In the genomic region with DNA sequence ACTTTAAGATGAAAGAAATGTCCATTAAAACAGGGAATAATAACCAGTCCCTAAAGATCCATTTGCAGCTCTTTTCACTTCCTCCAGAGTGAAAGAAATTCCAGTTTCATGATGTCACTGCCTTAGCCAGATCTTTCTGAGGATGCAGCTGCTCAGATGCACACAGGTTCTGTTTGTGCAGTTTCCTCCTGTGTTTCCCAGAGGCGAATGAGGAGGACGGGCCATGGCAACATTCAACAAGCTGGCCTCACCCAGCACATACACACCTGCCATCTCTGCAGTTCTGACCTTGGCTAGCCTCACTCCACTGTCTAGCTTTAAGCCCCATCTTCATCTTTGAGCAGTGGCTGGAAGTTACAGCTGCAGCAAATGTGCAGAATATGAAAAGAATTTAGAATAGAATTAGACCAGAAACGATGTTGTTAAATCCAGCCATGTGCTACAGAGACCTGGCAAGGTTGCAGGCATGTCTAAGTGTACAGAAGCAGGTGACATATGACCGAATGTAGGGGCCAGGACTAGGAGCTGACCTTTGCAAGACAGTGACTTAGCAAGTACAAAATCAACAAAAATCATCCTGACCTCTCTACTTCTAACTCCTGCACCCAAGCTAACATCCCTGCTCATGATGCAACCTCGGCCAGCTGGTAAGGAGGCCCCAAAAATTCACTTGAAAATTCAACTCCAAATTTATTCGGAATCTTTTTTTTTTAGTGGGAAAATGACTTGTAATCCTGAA, we compare ENCODE assay signal across 12 cellular contexts. TPM values are rescaled to one million over a fixed set of nuclear protein-coding genes. Genes with fewer than 3 reads are reported as not detected.
DNase-seq lines count a peak whose midpoint lies in the region; ATAC-seq and TF ChIP-seq lines count a peak whose summit lies in the region.
"Had no signal": no experiment of that assay in that cellular context is flagged by ENCODE, and none has a peak within 500 bp of the region (broad histone marks: within the 10 kb centered on the region; RNA-seq: fewer than 3 reads in every experiment).

No MANE protein-coding gene starts in this region.

- TF ChIP-seq CTCF in AG04450 (IDR thresholded peaks at IDR 0.05; ENCODE audit: low read depth, low read length) (no peak), mesothelial cell of epicardium (IDR thresholded peaks at IDR 0.05; ENCODE audit: unreplicated experiment) (no peak)

- no peaks in the 10 kb centered on the region for H3K9me3 ChIP-seq in AG04450 (ENCODE audit: control insufficient read depth, insufficient read depth, low read length)
- H3K9me3 ChIP-seq in effector memory CD4-positive, alpha-beta T cell (ENCODE audit: control insufficient read depth, low read length): no peaks in the 10 kb centered on the region

- H3K36me3 ChIP-seq in effector memory CD4-positive, alpha-beta T cell (ENCODE audit: control insufficient read depth, insufficient read depth, low read length): no peaks in the 10 kb centered on the region
- H3K36me3 ChIP-seq: cardiac muscle cell had no signal

- peak overlapping the region; percentile 95 for H3K27ac Mint-ChIP-seq in mesothelial cell of epicardium
- no peak overlapping the region for H3K27ac Mint-ChIP-seq in immature natural killer cell

- H3K4me1 Mint-ChIP-seq in mesothelial cell of epicardium (peaks cover 17% of the 10 kb centered on the region), immature natural killer cell (no peaks in the 10 kb centered on the region)

- CTCF ChIA-PET in AG04450 (lab: Charles Lee): interaction anchor here (0.9 to 2.7 kb wide), 7 partner anchors 12 to 143 kb away, joined by 3 to 13 read pairs (median 5); a partner anchor contains a TSS

- H3K4me1 ChIP-seq in effector memory CD4-positive, alpha-beta T cell (ENCODE audit: control insufficient read depth, insufficient read depth, low read length, poor library complexity, severe bottlenecking): no peaks in the 10 kb centered on the region

- DNase-seq in AG04450 (ENCODE audit: low read depth, low spot score) (peak; percentile 50), LHCN-M2 (ENCODE audit: low read depth) (peak; percentile 94), dermis blood vessel endothelial cell (peak; percentile 99), mesothelial cell of epicardium (ENCODE audit: low spot score in 2 of 2, unreplicated experiment in 2 of 2) (no peak), immature natural killer cell (no peak), NCI-H524 (lab: John Stamatoyannopoulos, UW) (no peak)
- no peak for DNase-seq in effector memory CD4-positive, alpha-beta T cell
- DNase-seq: activated CD4-positive, alpha-beta T cell treated with anti-CD3 and anti-CD28 coated beads for 48 hours; CD4-positive, alpha-beta memory T cell; NCI-H446 had no signal

- H3K36me3 Mint-ChIP-seq in mesothelial cell of epicardium (no peaks in the 10 kb centered on the region), immature natural killer cell (no peaks in the 10 kb centered on the region)
- H3K36me3 Mint-ChIP-seq: CD4-positive, alpha-beta memory T cell had no signal

- H3K4me3 Mint-ChIP-seq in mesothelial cell of epicardium (no peak overlapping the region), immature natural killer cell (no peak overlapping the region)
- H3K4me3 Mint-ChIP-seq: CD4-positive, alpha-beta memory T cell had no signal

- no peak overlapping the region for H3K4me3 ChIP-seq in AG04450 (ENCODE audit: low read depth, low read length)
- no peak overlapping the region for H3K4me3 ChIP-seq in effector memory CD4-positive, alpha-beta T cell (ENCODE audit: insufficient read depth, low read depth, low read length, poor library complexity, severe bottlenecking)
- H3K4me3 ChIP-seq: cardiac muscle cell had no signal

- ATAC-seq in GM18867 (IDR thresholded peaks at IDR 0.05; ENCODE audit: unreplicated experiment): no peak

- H3K27me3 ChIP-seq in AG04450 (ENCODE audit: control insufficient read depth, insufficient read depth, low read length): no peaks in the 10 kb centered on the region
- no peaks in the 10 kb centered on the region for H3K27me3 ChIP-seq in effector memory CD4-positive, alpha-beta T cell (replicated peaks; ENCODE audit: control insufficient read depth, insufficient read depth, low read length, poor library complexity, severe bottlenecking)
- H3K27me3 ChIP-seq: cardiac muscle cell had no signal

- H3K27ac ChIP-seq in AG04450 (ENCODE audit: low read depth, low read length): peak overlapping the region; percentile 55
- no peak overlapping the region for H3K27ac ChIP-seq in effector memory CD4-positive, alpha-beta T cell (ENCODE audit: insufficient read depth, low read length, poor library complexity, severe bottlenecking)
- H3K27ac ChIP-seq: cardiac muscle cell had no signal

- H3K27me3 Mint-ChIP-seq in mesothelial cell of epicardium (ENCODE audit: low read depth) (no peaks in the 10 kb centered on the region), immature natural killer cell (ENCODE audit: low read depth in 3 of 3) (peaks cover 2 to 3% (median 3%) of the 10 kb centered on the region in 3 donors)
- H3K27me3 Mint-ChIP-seq: CD4-positive, alpha-beta memory T cell had no signal

- H3K9me3 Mint-ChIP-seq in mesothelial cell of epicardium (no peaks in the 10 kb centered on the region), immature natural killer cell (no peaks in the 10 kb centered on the region)
- H3K9me3 Mint-ChIP-seq: CD4-positive, alpha-beta memory T cell had no signal

- POLR2A ChIA-PET in AG04450 (lab: Yijun Ruan, JAX): interaction anchor here (1.1 to 1.5 kb wide), 4 partner anchors 26 to 135 kb away, joined by 3 to 7 read pairs (median 4); a partner anchor contains a TSS

RNA-seq across cellular contexts. Expression of a gene that starts 35.0 kb away (rescaled TPM):
- 4.5 and 5.5 TPM in 2 replicates for polyA plus RNA-seq in AG04450 (2011; rRNA removed)
- polyA minus RNA-seq in AG04450 (2011; rRNA and poly(A)+ RNA removed): 2.0 TPM in 2 replicates
- 8.5 and 13.6 TPM in 2 replicates for total RNA-seq in LHCN-M2 (2014; rRNA removed)
- polyA plus RNA-seq in LHCN-M2 (2012): 13.2 TPM
- total RNA-seq in dermis blood vessel endothelial cell: 8.6 and 10.0 TPM in 2 replicates
- 7.0 to 7.9 TPM (median 7.1 TPM) in 3 replicates for total RNA-seq in mesothelial cell of epicardium
- 10 to 100 TPM in 1 of 3 donors, 1 to 10 TPM in 2; 3.9 to 15.9 (median 4.2) TPM for polyA plus RNA-seq in immature natural killer cell

Comparison
In these comparisons a context has a peak if more than half of its experiments do, and no peak if none do; other contexts are left out.
1. DNase-seq: peak in AG04450 (single experiment), LHCN-M2 (single experiment) and dermis blood vessel endothelial cell (single experiment); none in mesothelial cell of epicardium (0 of 2), effector memory CD4-positive, alpha-beta T cell (0 of 3), immature natural killer cell (0 of 3) and NCI-H524 (0 of 2).